8 cellular contexts compared by ENCODE assay signal in genomic region chr17:16751224-16751923, GRCh38.
DNase-seq lines count a peak whose midpoint lies in the region; ATAC-seq and TF ChIP-seq lines count a peak whose summit lies in the region.
"Not testable (repeated sequence)": the region's sequence is repeated elsewhere in the genome, so short reads cannot be mapped to it uniquely, and the experiment has no call there.

No MANE protein-coding gene starts in this region.

- H3K9me3 ChIP-seq in SU-DHL-6 (ENCODE audit: insufficient read depth, low read length); heart right ventricle; transverse colon: not testable (repeated sequence)

- H2AFZ ChIP-seq in SU-DHL-6 (ENCODE audit: low read depth, low read length, severe bottlenecking), result not testable (repeated sequence)

- H3K27ac ChIP-seq in SU-DHL-6 (ENCODE audit: low read depth, low read length); brain microvascular endothelial cell; heart right ventricle; transverse colon: not testable (repeated sequence)

- H3K9ac ChIP-seq in SU-DHL-6 (ENCODE audit: low read length), result not testable (repeated sequence)

- not testable (repeated sequence) for TF ChIP-seq EP300 in transverse colon (IDR thresholded peaks at IDR 0.05; ENCODE audit: low read depth)

- H3K4me3 Mint-ChIP-seq in Calu3 (ENCODE audit: low read depth, unreplicated experiment); natural killer cell: not testable (repeated sequence)

- H3K27ac Mint-ChIP-seq in Calu3 (ENCODE audit: unreplicated experiment), result peak overlapping the region; percentile 79
- not testable (repeated sequence) for H3K27ac Mint-ChIP-seq in natural killer cell

- H3K4me2 ChIP-seq in SU-DHL-6 (ENCODE audit: low read depth, low read length, poor library complexity, severe bottlenecking), result not testable (repeated sequence)

- not testable (repeated sequence) for H3K27me3 Mint-ChIP-seq in Calu3 (ENCODE audit: unreplicated experiment)
- H3K27me3 Mint-ChIP-seq in natural killer cell (ENCODE audit: low read depth in 2 of 2), result peaks cover 19 to 35% of the 10 kb centered on the region in 2 donors

- not testable (repeated sequence) for H4K20me1 ChIP-seq in SU-DHL-6 (ENCODE audit: low read depth, low read length)

- H3K9me3 Mint-ChIP-seq in Calu3 (ENCODE audit: low read depth, unreplicated experiment); natural killer cell: not testable (repeated sequence)

- WGBS in heart right ventricle, 2 donors, result 47 to 50% methylated on average over 7 to 10 of the region's 10 CpGs
- 0 to 14% methylated on average over 2 to 8 of the region's 10 CpGs for WGBS in transverse colon (ENCODE audit: low coverage in 1 of 2), 2 donors

- peak in 3 of 8 donors; percentile 50 to 54 (median 53) for ATAC-seq in heart right ventricle
- ATAC-seq in natural killer cell, result peak; percentile 68 to 85 (median 69)

- not testable (repeated sequence) for TF ChIP-seq POLR2A in transverse colon (IDR thresholded peaks at IDR 0.05)

- H3K36me3 ChIP-seq in SU-DHL-6 (ENCODE audit: low read length); brain microvascular endothelial cell (replicated peaks); heart right ventricle; transverse colon: not testable (repeated sequence)

- H3K27me3 ChIP-seq in SU-DHL-6 (ENCODE audit: low read length); brain microvascular endothelial cell (replicated peaks): not testable (repeated sequence)
- H3K27me3 ChIP-seq in heart right ventricle, result peaks cover 0 to 22% (median 14%) of the 10 kb centered on the region in 7 donors
- H3K27me3 ChIP-seq in transverse colon, result peaks cover 15% of the 10 kb centered on the region

- not testable (repeated sequence) for H3K36me3 Mint-ChIP-seq in Calu3 (ENCODE audit: insufficient read depth, unreplicated experiment); natural killer cell

- not testable (repeated sequence) for H3K9me2 ChIP-seq in SU-DHL-6 (replicated peaks; ENCODE audit: insufficient read depth, low read length)

- H3K79me2 ChIP-seq in SU-DHL-6 (ENCODE audit: insufficient read depth, low read length), result not testable (repeated sequence)

- not testable (repeated sequence) for BruUV-seq in Calu3 (replicated peaks; lab: Mats Ljungman, UMichigan)

- not testable (repeated sequence) for H3F3A ChIP-seq in SU-DHL-6 (ENCODE audit: insufficient read depth)

- TF ChIP-seq CTCF in Calu3 (IDR thresholded peaks at IDR 0.05; ENCODE audit: unreplicated experiment) (peak; percentile 49), SU-DHL-6 (IDR thresholded peaks at IDR 0.05; ENCODE audit: insufficient read depth, low read length, poor library complexity, severe bottlenecking) (peak; percentile 17), brain microvascular endothelial cell (IDR thresholded peaks at IDR 0.05; ENCODE audit: low read depth, low read length, missing control alignments) (peak; percentile 48), heart right ventricle (IDR thresholded peaks at IDR 0.05) (peak in 8 of 9 donors; percentile 24 to 66 (median 46)), transverse colon (IDR thresholded peaks at IDR 0.05) (peak; percentile 48 to 70 (median 55))
- not testable (repeated sequence) for TF ChIP-seq CTCF in natural killer cell (IDR thresholded peaks at IDR 0.05)

- H3K4me3 ChIP-seq in SU-DHL-6 (ENCODE audit: insufficient read depth, low read length, poor library complexity, severe bottlenecking); brain microvascular endothelial cell (ENCODE audit: low read depth, low read length); heart right ventricle; transverse colon: not testable (repeated sequence)

- in situ Hi-C loops in brain microvascular endothelial cell (cut with HindIII; ENCODE audit: low pct_ligation_motif_present, low sequenced_read_pairs); transverse colon (cut with MboI; ENCODE audit: low pct_ligation_motif_present in 1 of 4, low pct_unique_long_range_greater_than_20kb in 1 of 4, low sequenced_read_pairs in 3 of 4): not testable (repeated sequence)

- H3K4me1 ChIP-seq in heart right ventricle, transverse colon: not testable (repeated sequence)

- peaks cover 13% of the 10 kb centered on the region for H3K4me1 Mint-ChIP-seq in Calu3 (ENCODE audit: low read depth, unreplicated experiment)
- not testable (repeated sequence) for H3K4me1 Mint-ChIP-seq in natural killer cell

- DNase-seq in Calu3, result peak; percentile 12
- peak; percentile 5 for DNase-seq in HT-29 (ENCODE audit: low spot score)
- peak; percentile 16 for DNase-seq in NCI-H345 (lab: John Stamatoyannopoulos, UW)
- DNase-seq in brain microvascular endothelial cell, heart right ventricle, natural killer cell: not testable (repeated sequence)
- peak; percentile 18 for DNase-seq in transverse colon

- intact Hi-C loops in Calu3 (cut with micrococcal nuclease; ENCODE audit: unreplicated experiment); heart right ventricle (cut with DNase I); natural killer cell (cut with micrococcal nuclease); transverse colon (cut with DNase I; ENCODE audit: low total_unique reads): not testable (repeated sequence)

- CTCF ChIA-PET in Calu3 (lab: Charles Lee), result not testable (repeated sequence)
